In genomic region chr11:26072612-26073011, GRCh38 we compare ENCODE assay signal across 28 cellular contexts.
"Had no signal": no experiment of that assay in that cellular context is flagged by ENCODE, and none has a peak within 500 bp of the region (broad histone marks: within the 10 kb centered on the region; RNA-seq: fewer than 3 reads in every experiment).

No MANE protein-coding gene starts in this region.

- H3K27ac Mint-ChIP-seq: activated CD8-positive, alpha-beta memory T cell treated with anti-CD3 and anti-CD28 coated beads, Interleukin-2, amount 10 ng/mL, durations not matched to agents 7 days and 5 days; activated naive CD4-positive, alpha-beta T cell treated with anti-CD3 and anti-CD28 coated beads for 36 hours; activated naive CD8-positive, alpha-beta T cell; activated T-cell treated with anti-CD3 and anti-CD28 coated beads, Interleukin-2, amount 50 U/mL, for 24 hours; T-helper 1 cell treated with Interleukin-12 subunit alpha and Interleukin-12 subunit beta and Interleukin-4 antibody, amounts not matched to agents 30 μg/mL and 1 μg/mL, for 36 hours; WTC11 had no signal

- H3K27me3 ChIP-seq: Peyer's patch, SJSA1 had no signal

- H3K36me3 Mint-ChIP-seq: activated CD8-positive, alpha-beta memory T cell treated with anti-CD3 and anti-CD28 coated beads, Interleukin-2, amount 10 ng/mL, durations not matched to agents 7 days and 5 days; activated naive CD8-positive, alpha-beta T cell; brain; WTC11 had no signal

- ATAC-seq: activated CD8-positive, alpha-beta memory T cell treated with anti-CD3 and anti-CD28 coated beads, Interleukin-2, amount 10 ng/mL, durations not matched to agents 7 days and 5 days; K562; SK-N-SH treated with all-trans-retinoic acid at 6 μM for 48 hours; WTC11 had no signal

- H3K4me1 ChIP-seq: Peyer's patch, SJSA1 had no signal

- H3K27me3 Mint-ChIP-seq: activated CD8-positive, alpha-beta memory T cell treated with anti-CD3 and anti-CD28 coated beads, Interleukin-2, amount 10 ng/mL, durations not matched to agents 7 days and 5 days; activated naive CD8-positive, alpha-beta T cell; activated T-cell treated with anti-CD3 and anti-CD28 coated beads, Interleukin-2, amount 50 U/mL, for 24 hours; brain; central memory CD8-positive, alpha-beta T cell had no signal

- DNase-seq: activated CD4-positive, alpha-beta T cell treated with anti-CD3 and anti-CD28 coated beads for 48 hours; activated CD4-positive, alpha-beta T cell treated with anti-CD3 and anti-CD28 coated beads, Interleukin-2, amount 50 U/mL, for 48 hours; activated CD4-positive, CD25-positive, alpha-beta regulatory T cell treated with anti-CD3 and anti-CD28 coated beads, Interleukin-2, amount 50 U/mL, for 72 hours; activated CD8-positive, alpha-beta memory T cell treated with anti-CD3 and anti-CD28 coated beads, Interleukin-2, amount 10 ng/mL, durations not matched to agents 7 days and 5 days; activated gamma-delta T cell; activated naive CD4-positive, alpha-beta T cell treated with anti-CD3 and anti-CD28 coated beads for 36 hours; activated T-cell treated with anti-CD3 and anti-CD28 coated beads, Interleukin-2, amount 50 U/mL, for 24 hours; amygdala; Kasumi-1; NCI-H1105 treated with DMSO at 0.1 percent for 48 hours; NCI-H1436 treated with DMSO at 0.1 percent for 48 hours; NCI-H1930; NCI-H2171; NCI-H345; NCI-H510A; NCI-H526 treated with DMSO at 0.1 percent for 48 hours; Peyer's patch; Right ventricle myocardium superior; T-helper 9 cell had no signal

- H3K9me3 Mint-ChIP-seq: brain, WTC11 had no signal

- H3K36me3 ChIP-seq: Peyer's patch, SJSA1 had no signal

- H3K4me3 ChIP-seq: K562, Peyer's patch, SJSA1 had no signal

- H3K9me3 ChIP-seq: Peyer's patch, SJSA1 had no signal

- H3K4me1 Mint-ChIP-seq: activated CD8-positive, alpha-beta memory T cell treated with anti-CD3 and anti-CD28 coated beads, Interleukin-2, amount 10 ng/mL, durations not matched to agents 7 days and 5 days; central memory CD8-positive, alpha-beta T cell had no signal

- H3K4me3 Mint-ChIP-seq: activated CD8-positive, alpha-beta memory T cell treated with anti-CD3 and anti-CD28 coated beads, Interleukin-2, amount 10 ng/mL, durations not matched to agents 7 days and 5 days; activated naive CD4-positive, alpha-beta T cell treated with anti-CD3 and anti-CD28 coated beads for 36 hours; activated naive CD8-positive, alpha-beta T cell; activated T-cell treated with anti-CD3 and anti-CD28 coated beads, Interleukin-2, amount 50 U/mL, for 24 hours; brain; central memory CD8-positive, alpha-beta T cell; T-helper 1 cell treated with Interleukin-12 subunit alpha and Interleukin-12 subunit beta and Interleukin-4 antibody, amounts not matched to agents 30 μg/mL and 1 μg/mL, for 36 hours; WTC11 had no signal

- H3K27ac ChIP-seq: Peyer's patch, RWPE1, SJSA1 had no signal
